Comparison of ENCODE assay signal across 9 cellular contexts in genomic region chr4:81052119-81053068, GRCh38. TPM values are rescaled to one million over a fixed set of nuclear protein-coding genes. Genes with fewer than 3 reads are reported as not detected.
DNase-seq lines count a peak whose midpoint lies in the region; ATAC-seq and TF ChIP-seq lines count a peak whose summit lies in the region.
"Had no signal": no experiment of that assay in that cellular context is flagged by ENCODE, and none has a peak within 500 bp of the region (broad histone marks: within the 10 kb centered on the region; RNA-seq: fewer than 3 reads in every experiment).

No MANE protein-coding gene starts in this region.

- no TSS peak for BruUV-seq in IMR-90 (replicated peaks; lab: Mats Ljungman, UMichigan)

- H4K8ac ChIP-seq in IMR-90 (ENCODE audit: low read depth in 2 of 2, low read length in 2 of 2) = no peak overlapping the region

- H3K27me3 ChIP-seq in IMR-90 (ENCODE audit: control insufficient read depth, insufficient read depth, low read length) (peaks cover 7% of the 10 kb centered on the region), brain microvascular endothelial cell (replicated peaks) (no peaks in the 10 kb centered on the region)

- no peak overlapping the region for H3K14ac ChIP-seq in IMR-90 (replicated peaks; ENCODE audit: low read depth, low read length)

- no CpG with 5 or more reads among the region's 7 CpGs for WGBS in IMR-90 (ENCODE audit: extremely low coverage in 2 of 2, insufficient read length in 1 of 2), 2 experiments

- no peak overlapping the region for H3K56ac ChIP-seq in IMR-90 (ENCODE audit: extremely low read depth, insufficient read depth, low read length)

- dilution Hi-C loops in IMR-90 (cut with HindIII; ENCODE audit: low sequenced_read_pairs, unreplicated experiment) = no loop called here

- intact Hi-C loops in IMR-90 (cut with micrococcal nuclease) = loop anchor here (2.0 to 5.0 kb wide), 3 partner anchors 686 to 850 kb away; no protein-coding TSS in a partner anchor

- no peak overlapping the region for H3K23ac ChIP-seq in IMR-90 (ENCODE audit: low read depth, low read length)

- no peaks in the 10 kb centered on the region for H4K20me1 ChIP-seq in IMR-90 (ENCODE audit: insufficient read depth, low read length)

- H3K9me1 ChIP-seq in IMR-90 (ENCODE audit: insufficient read depth, low read length) = no peaks in the 10 kb centered on the region

- no peak overlapping the region for H2BK120ac ChIP-seq in IMR-90 (ENCODE audit: low read depth, low read length)

- no peak overlapping the region for H2AK9ac ChIP-seq in IMR-90 (replicated peaks; ENCODE audit: low read depth, low read length, poor library complexity)

- no peak overlapping the region for H2BK15ac ChIP-seq in IMR-90 (ENCODE audit: low read depth, low read length)

- CTCF ChIA-PET in IMR-90 (lab: Yijun Ruan, JAX) = interaction anchor here (0.6 to 4.9 kb wide), 5 partner anchors 641 to 1300 kb away, joined by 3 to 17 read pairs (median 3); no protein-coding TSS in a partner anchor

- H3K4me1 ChIP-seq in IMR-90 (ENCODE audit: control insufficient read depth, insufficient read depth, low read length) = no peaks in the 10 kb centered on the region; the same call in 1 of the 2 replicates

- POLR2A ChIA-PET in IMR-90 (lab: Charles Lee; ENCODE audit: unreplicated experiment) = no interaction called here

- ATAC-seq in GM21619 (IDR thresholded peaks at IDR 0.05; ENCODE audit: unreplicated experiment) (peak; percentile 99), IMR-90 (ENCODE audit: low read depth) (peak; percentile 98), SK-N-SH treated with all-trans-retinoic acid at 6 μM for 48 hours (peak; percentile 98)

- no peak overlapping the region for H3K18ac ChIP-seq in IMR-90 (ENCODE audit: low read depth, low read length)

- H3K4me3 ChIP-seq in IMR-90 (ENCODE audit: insufficient read depth, low read depth, low read length) (no peak overlapping the region), brain microvascular endothelial cell (ENCODE audit: low read depth, low read length) (no peak overlapping the region)
- H3K4me3 ChIP-seq: skin epidermis had no signal

- in situ Hi-C loops in IMR-90 (cut with MboI; ENCODE audit: low sequenced_read_pairs) = no loop called here
- in situ Hi-C loops in brain microvascular endothelial cell (cut with HindIII; ENCODE audit: low pct_ligation_motif_present, low sequenced_read_pairs) = no loop called here

- no peaks in the 10 kb centered on the region for H3K9me3 ChIP-seq in IMR-90 (ENCODE audit: control insufficient read depth, insufficient read depth, low read length)

- no peak overlapping the region for H4K91ac ChIP-seq in IMR-90 (ENCODE audit: insufficient read depth, low read depth, low read length)

- H2AFZ ChIP-seq in IMR-90 (replicated peaks; ENCODE audit: low read length, poor library complexity) = no peak overlapping the region

- no peak for TF ChIP-seq POLR2A in IMR-90 (IDR thresholded peaks at IDR 0.05; ENCODE audit: low read depth, low read length)

- peak; percentile 31 for DNase-seq in SIG-M5 treated with dmso at 0.1 percent for 504 hours (lab: John Stamatoyannopoulos, UW; ENCODE audit: unreplicated experiment)
- DNase-seq in SIG-M5 (lab: John Stamatoyannopoulos, UW) = no peak
- DNase-seq in IMR-90 = peak; percentile 74
- peak; percentile 54 for DNase-seq in brain microvascular endothelial cell
- DNase-seq in kidney tubule cell (ENCODE audit: low spot score) = peak; percentile 60
- peak; percentile 15 for DNase-seq in stimulated activated CD8-positive, alpha-beta memory T cell treated with anti-CD3 and anti-CD28 coated beads, Interleukin-4, amount 100 ng/mL, for 24 hours (ENCODE audit: low read depth)

- no peak overlapping the region for H3K4me2 ChIP-seq in IMR-90 (ENCODE audit: low read depth, low read length)

- no peak overlapping the region for H3K27ac ChIP-seq in IMR-90 (ENCODE audit: insufficient read depth, low read length)
- no peak overlapping the region for H3K27ac ChIP-seq in brain microvascular endothelial cell
- H3K27ac ChIP-seq: skin epidermis had no signal

- no peak overlapping the region for H3K4ac ChIP-seq in IMR-90 (ENCODE audit: low read depth, low read length)

- TF ChIP-seq RAD21 in IMR-90 (IDR thresholded peaks at IDR 0.05; ENCODE audit: low read length) = peak; percentile 80

- H3K9ac ChIP-seq in IMR-90 (ENCODE audit: low read depth, low read length) = no peak overlapping the region

- H4K5ac ChIP-seq in IMR-90 (ENCODE audit: low read depth, low read length) = no peak overlapping the region

- H2BK5ac ChIP-seq in IMR-90 (ENCODE audit: low read depth, low read length, poor library complexity, severe bottlenecking) = no peak overlapping the region

- H3K79me1 ChIP-seq in IMR-90 (ENCODE audit: low read depth in 1 of 2, low read length in 2 of 2) = no peaks in the 10 kb centered on the region

- no peak overlapping the region for H2BK20ac ChIP-seq in IMR-90 (ENCODE audit: low read depth, low read length)

- no peaks in the 10 kb centered on the region for H3K36me3 ChIP-seq in IMR-90 (ENCODE audit: control insufficient read depth, insufficient read depth, low read length)
- H3K36me3 ChIP-seq in brain microvascular endothelial cell (replicated peaks) = no peaks in the 10 kb centered on the region

- H2AK5ac ChIP-seq in IMR-90 (ENCODE audit: low read depth, low read length) = no peak overlapping the region

- peak; percentile 75 for TF ChIP-seq CTCF in IMR-90 (conservative IDR thresholded peaks at IDR 0.05; ENCODE audit: low read depth, low read length)
- TF ChIP-seq CTCF in brain microvascular endothelial cell (IDR thresholded peaks at IDR 0.05; ENCODE audit: low read depth, low read length, missing control alignments) = peak; percentile 89

TF ChIP-seq in IMR-90, 13 proteins besides CTCF, POLR2A, EP300 and RAD21:
- peak; percentile 67 for TF ChIP-seq SMC3 (IDR thresholded peaks at IDR 0.05; ENCODE audit: low read depth, low read length)
- no peak for TF ChIP-seq ELK1 (IDR thresholded peaks at IDR 0.05; ENCODE audit: borderline replicate concordance, low read depth, low read length)

TF ChIP-seq in SK-N-SH treated with all-trans-retinoic acid at 6 μM for 48 hours, 23 proteins besides CTCF, POLR2A, EP300 and RAD21:
- TF ChIP-seq ZFP30 (CRISPR knock-in tag; IDR thresholded peaks at IDR 0.05) (no peak), CSRNP3 (CRISPR knock-in tag; IDR thresholded peaks at IDR 0.05) (no peak), POU6F1 (CRISPR knock-in tag; IDR thresholded peaks at IDR 0.05; ENCODE audit: borderline replicate concordance, low read depth) (no peak), ARNTL (CRISPR knock-in tag; IDR thresholded peaks at IDR 0.05; ENCODE audit: borderline replicate concordance, low read depth) (no peak), GLIS3 (CRISPR knock-in tag; IDR thresholded peaks at IDR 0.05) (no peak), ZNF70 (CRISPR knock-in tag; IDR thresholded peaks at IDR 0.05) (no peak), OSR1 (CRISPR knock-in tag; IDR thresholded peaks at IDR 0.05) (no peak), BACH2 (CRISPR knock-in tag; IDR thresholded peaks at IDR 0.05; ENCODE audit: borderline replicate concordance) (no peak), CSDC2 (CRISPR knock-in tag; IDR thresholded peaks at IDR 0.05) (no peak), ESRRG (CRISPR knock-in tag; IDR thresholded peaks at IDR 0.05) (no peak), PATZ1 (CRISPR knock-in tag; IDR thresholded peaks at IDR 0.05; ENCODE audit: borderline replicate concordance) (no peak), ZFP3 (CRISPR knock-in tag; IDR thresholded peaks at IDR 0.05) (no peak), PPARA (CRISPR knock-in tag; IDR thresholded peaks at IDR 0.05; ENCODE audit: borderline replicate concordance) (no peak)

RNA-seq across cellular contexts. Expression of gene BMP3, which starts 21.9 kb away (rescaled TPM):
- under 0.01 TPM in 2 replicates for total RNA-seq in IMR-90 (2012; rRNA removed)
- polyA plus RNA-seq in IMR-90 (2012; rRNA removed) = 0.04 and 0.10 TPM in 2 replicates
- 0.01 TPM in 1 of 2 replicates, not detected in the other for polyA plus RNA-seq in IMR-90 (2012; cell fraction: cytosol; rRNA removed)
- polyA plus RNA-seq in IMR-90 (2012; cell fraction: nucleus; rRNA removed; ENCODE audit: low replicate concordance) = 0.08 and 0.72 TPM in 2 replicates
